11 cellular contexts compared by ENCODE assay signal in the genomic region with DNA sequence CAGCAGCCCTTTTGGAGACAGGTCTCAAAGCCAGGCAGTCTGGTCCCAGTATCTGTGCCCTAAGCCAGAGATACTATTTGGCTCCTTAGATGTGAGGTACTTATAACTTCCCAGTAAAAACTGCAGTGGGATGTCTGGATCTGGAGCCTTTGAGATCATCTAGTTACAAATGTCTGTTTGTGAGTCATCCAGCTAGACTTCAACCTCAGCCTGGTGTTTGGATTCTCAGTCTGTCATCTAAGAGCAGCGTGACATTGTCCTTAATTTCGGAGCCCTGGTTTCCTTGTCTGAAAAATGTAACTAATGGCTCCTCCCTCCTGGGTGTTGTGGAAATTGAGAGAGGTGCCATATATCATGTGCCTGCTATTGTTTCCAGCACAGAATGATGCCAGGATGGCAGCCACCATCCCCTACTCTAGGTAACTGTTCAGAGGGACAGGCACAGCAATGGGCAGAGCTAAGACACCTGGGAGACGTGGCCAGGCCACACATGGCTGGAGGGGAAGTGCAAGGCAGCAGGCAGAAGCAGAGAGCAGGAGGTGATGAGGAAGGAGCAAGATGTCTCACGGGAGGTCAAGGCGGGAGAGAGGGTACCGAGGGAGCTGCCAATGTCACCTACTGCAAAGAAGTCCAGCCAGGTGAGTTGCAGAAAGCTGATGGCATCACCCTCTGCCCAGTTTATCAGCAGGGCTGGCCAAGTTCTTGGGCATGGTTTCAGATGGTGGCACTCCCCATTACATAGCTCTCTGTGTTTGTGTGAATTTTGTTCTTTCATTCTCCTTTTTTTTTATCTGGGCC. TPM values are rescaled to one million over a fixed set of nuclear protein-coding genes. Genes with fewer than 3 reads are reported as not detected.
DNase-seq lines count a peak whose midpoint lies in the region; FAIRE-seq and TF ChIP-seq lines count a peak whose summit lies in the region.
"Had no signal": no experiment of that assay in that cellular context is flagged by ENCODE, and none has a peak within 500 bp of the region (broad histone marks: within the 10 kb centered on the region; RNA-seq: fewer than 3 reads in every experiment).

No MANE protein-coding gene starts in this region.

- H2BK5ac ChIP-seq in trophoblast cell (ENCODE audit: low read depth, low read length, poor library complexity), result peak overlapping the region; percentile 18

- H2AK5ac ChIP-seq in trophoblast cell (ENCODE audit: low read length), result no peak overlapping the region

- no peak overlapping the region for H3K23ac ChIP-seq in trophoblast cell (ENCODE audit: low read length)

- H3K27ac ChIP-seq in trophoblast cell (ENCODE audit: low read depth, low read length), result peak overlapping the region; percentile 15
- H3K27ac ChIP-seq: thyroid gland had no signal

- peaks cover 1% of the 10 kb centered on the region for H3K79me2 ChIP-seq in trophoblast cell (ENCODE audit: control insufficient read depth, insufficient read depth, low read length, poor library complexity)

- no peak overlapping the region for H4K12ac ChIP-seq in trophoblast cell (ENCODE audit: low read depth, low read length)

- FAIRE-seq in H54 (lab: Jason Lieb, UNC), result no peak
- FAIRE-seq: keratinocyte had no signal

- H3K18ac ChIP-seq in trophoblast cell (ENCODE audit: low read length), result no peak overlapping the region

- WGBS in trophoblast cell (ENCODE audit: extremely low coverage, insufficient coverage, insufficient read length), result no CpG with 5 or more reads among the region's 6 CpGs

- peak overlapping the region; percentile 0 for H3K4me2 ChIP-seq in trophoblast cell (ENCODE audit: low read length)

- H3K4ac ChIP-seq in trophoblast cell (ENCODE audit: low read depth, low read length), result no peak overlapping the region

- H3K36me3 ChIP-seq in trophoblast cell (ENCODE audit: control insufficient read depth in 1 of 2, insufficient read depth in 2 of 2, low read length in 2 of 2), result peaks cover 6 to 9% of the 10 kb centered on the region in 2 experiments
- H3K36me3 ChIP-seq: thyroid gland had no signal

- H3K27me3 ChIP-seq in trophoblast cell (ENCODE audit: insufficient read depth, low read length), result no peaks in the 10 kb centered on the region
- H3K27me3 ChIP-seq: thyroid gland had no signal

- H2AFZ ChIP-seq in trophoblast cell (ENCODE audit: insufficient read depth, low read length, poor library complexity), result no peak overlapping the region

- H3K4me1 ChIP-seq in trophoblast cell (ENCODE audit: control insufficient read depth in 1 of 2, insufficient read depth in 2 of 2, low read length in 2 of 2), result peaks cover 23 to 33% of the 10 kb centered on the region in 2 experiments

- H3K4me3 ChIP-seq in fibroblast of mammary gland (ENCODE audit: control insufficient read depth, low read depth, low read length) (no peak overlapping the region), trophoblast cell (ENCODE audit: low read depth, low read length) (no peak overlapping the region)
- H3K4me3 ChIP-seq: thyroid gland had no signal

- H3K9ac ChIP-seq in trophoblast cell (ENCODE audit: low read length), result no peak overlapping the region

- no peak overlapping the region for H2BK120ac ChIP-seq in trophoblast cell (ENCODE audit: insufficient read depth, low read length, poor library complexity)

- H4K91ac ChIP-seq in trophoblast cell (ENCODE audit: low read depth, low read length), result peak overlapping the region; percentile 42

- H3K9me3 ChIP-seq in trophoblast cell (ENCODE audit: insufficient read depth, low read depth, low read length), result no peaks in the 10 kb centered on the region
- H3K9me3 ChIP-seq: thyroid gland had no signal

- no peak for TF ChIP-seq CTCF in fibroblast of mammary gland (conservative IDR thresholded peaks at IDR 0.05; ENCODE audit: control insufficient read depth, insufficient read depth, low read depth, low read length)

- DNase-seq in Daoy (ENCODE audit: low read depth), result peak; percentile 46
- DNase-seq in RPMI7951 (ENCODE audit: low read depth), result peak; percentile 83
- peak; percentile 62 for DNase-seq in fibroblast of mammary gland (ENCODE audit: low read depth)
- DNase-seq in trophoblast cell, result no peak
- no peak for DNase-seq in HCEC 1CT
- DNase-seq in H54 (ENCODE audit: insufficient read length, low spot score), result no peak
- DNase-seq in COLO829 (ENCODE audit: low spot score), result no peak
- DNase-seq: activated CD4-positive, alpha-beta memory T cell treated with anti-CD3 and anti-CD28 coated beads, Interleukin-2, amount 10 ng/mL, durations not matched to agents 7 days and 5 days; activated naive CD4-positive, alpha-beta T cell treated with anti-CD3 and anti-CD28 coated beads, Interleukin-2, amount 50 U/mL, for 16 hours; thyroid gland had no signal

- H4K8ac ChIP-seq in trophoblast cell (ENCODE audit: low read depth, low read length), result no peak overlapping the region

- peak overlapping the region; percentile 37 for H2BK12ac ChIP-seq in trophoblast cell (ENCODE audit: low read length)

- TF ChIP-seq POLR2A in H54 (IDR thresholded peaks at IDR 0.05; ENCODE audit: low read depth, low read length), result no peak

- no peak overlapping the region for H3K14ac ChIP-seq in trophoblast cell (ENCODE audit: low read length)

- H3K79me1 ChIP-seq in trophoblast cell (ENCODE audit: low read length), result peaks cover 6% of the 10 kb centered on the region

RNA-seq across cellular contexts. Expression of a gene that starts 20.6 kb away (rescaled TPM):
- total RNA-seq in Daoy (2014; rRNA removed; shearing (Covaris generic)), result 24.2 and 30.4 TPM in 2 replicates
- 99.7 and 108 TPM in 2 replicates for total RNA-seq in RPMI7951 (2014; rRNA removed; shearing (Covaris generic))
- 16.1 and 17.5 TPM in 2 replicates for polyA plus RNA-seq in trophoblast cell (2013)

RNA-seq across cellular contexts. Expression of a gene that starts 31.0 kb away (rescaled TPM):
- total RNA-seq in Daoy (2014; rRNA removed; shearing (Covaris generic)), result 15.9 and 19.3 TPM in 2 replicates
- total RNA-seq in RPMI7951 (2014; rRNA removed; shearing (Covaris generic)), result 41.7 and 50.0 TPM in 2 replicates
- polyA plus RNA-seq in trophoblast cell (2013), result 11.2 and 12.2 TPM in 2 replicates

RNA-seq across cellular contexts. Expression of a gene that starts 52.0 kb away (rescaled TPM):
- total RNA-seq in Daoy (2014; rRNA removed; shearing (Covaris generic)), result 1.2 and 3.7 TPM in 2 replicates
- total RNA-seq in RPMI7951 (2014; rRNA removed; shearing (Covaris generic)), result 4.2 and 4.8 TPM in 2 replicates
- 6.7 and 7.5 TPM in 2 replicates for polyA plus RNA-seq in trophoblast cell (2013)

Comparison
In these comparisons a context has a peak if more than half of its experiments do, and no peak if none do; other contexts are left out.
1. DNase-seq: peak in Daoy (single experiment), RPMI7951 (single experiment) and fibroblast of mammary gland (single experiment); none in trophoblast cell (0 of 2), HCEC 1CT (single experiment), H54 (single experiment) and COLO829 (single experiment).